ENCODE assay signal across 1 cellular context in the genomic region with DNA sequence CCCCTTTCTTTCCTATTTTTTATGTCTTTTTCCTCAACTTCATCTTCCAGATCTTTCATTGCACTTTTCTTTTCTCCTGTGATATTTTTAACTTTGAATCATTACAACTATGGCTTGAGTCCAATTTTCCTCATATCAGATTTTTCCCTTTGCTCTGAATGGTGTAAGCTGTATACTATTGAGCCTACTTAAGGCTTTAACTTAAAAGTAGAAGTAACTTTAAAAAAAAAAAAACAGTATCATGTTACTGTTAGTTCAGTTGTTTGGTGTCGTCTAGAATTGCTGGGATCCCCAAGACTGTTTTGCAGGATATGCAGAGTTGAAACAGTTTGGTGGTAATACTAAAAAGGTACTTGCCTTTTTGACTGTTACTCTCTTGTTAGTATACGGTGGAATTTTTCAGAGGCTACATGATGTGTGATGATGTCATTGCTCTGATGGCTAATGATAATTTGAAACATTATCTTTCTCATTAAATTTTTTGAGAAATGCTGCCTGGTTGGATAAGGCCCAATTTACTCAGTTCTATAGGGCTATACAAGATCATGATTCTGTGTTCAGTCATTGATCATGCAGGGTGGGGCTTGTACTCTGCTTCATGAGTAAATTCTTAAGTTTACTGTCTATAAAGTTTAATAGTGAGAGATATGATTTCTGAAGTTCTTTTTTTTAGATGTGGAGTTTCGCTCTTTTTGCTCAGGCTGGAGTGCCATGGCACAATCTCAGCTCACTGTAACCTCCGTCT.
TF ChIP-seq lines count a peak whose summit lies in the region.

No MANE protein-coding gene starts in this region.

TF ChIP-seq in HCT116, 20 proteins besides CTCF, POLR2A, EP300 and RAD21 (continued from another document):
- no peak for TF ChIP-seq REST (IDR thresholded peaks at IDR 0.05; ENCODE audit: low read depth)
- TF ChIP-seq ATF3 (IDR thresholded peaks at IDR 0.05): no peak
- TF ChIP-seq TCF7L2 (IDR thresholded peaks at IDR 0.05; ENCODE audit: borderline replicate concordance, extremely low read depth, insufficient read depth, insufficient read length): no peak
- no peak for TF ChIP-seq CEBPB (IDR thresholded peaks at IDR 0.05; ENCODE audit: low read depth)
- no peak for TF ChIP-seq ZBTB33 (IDR thresholded peaks at IDR 0.05; ENCODE audit: extremely low read depth, insufficient replicate concordance, low read length)
- no peak for TF ChIP-seq SRF (IDR thresholded peaks at IDR 0.05; ENCODE audit: low read depth)
